Comparison of ENCODE assay signal across 2 cellular contexts in the genomic region with DNA sequence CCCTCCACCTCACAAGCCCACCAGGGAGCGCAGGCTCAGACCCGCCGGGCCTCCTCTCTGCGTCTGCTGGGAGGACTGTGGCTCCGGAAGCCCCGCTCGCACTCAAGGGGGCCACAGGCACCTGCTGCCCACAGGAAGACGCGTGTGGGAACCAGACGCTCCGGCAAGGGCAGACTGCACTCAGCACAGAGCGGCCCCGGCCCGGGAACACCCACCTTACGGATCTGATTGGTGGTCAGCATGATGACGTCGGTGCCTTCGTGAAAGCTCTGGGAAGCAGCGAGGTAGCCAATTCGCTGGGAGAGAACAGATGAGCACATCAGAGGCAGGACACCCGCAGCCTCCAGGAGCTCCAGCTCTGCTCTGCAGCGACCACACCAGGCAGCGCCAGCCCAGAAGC.
TF ChIP-seq lines count a peak whose summit lies in the region.

No MANE protein-coding gene starts in this region.

TF ChIP-seq in HepG2, 621 proteins besides CTCF, POLR2A, EP300 and RAD21:
- TF ChIP-seq NRL (CRISPR knock-in tag; IDR thresholded peaks at IDR 0.05; ENCODE audit: borderline replicate concordance) (no peak), AGO2 (optimal IDR thresholded peaks at IDR 0.05; ENCODE audit: low read depth, low read length) (peak; percentile 45)

TF ChIP-seq in WTC11, 78 proteins besides CTCF, POLR2A, EP300 and RAD21:
- TF ChIP-seq GABPB1 (CRISPR knock-in tag; IDR thresholded peaks at IDR 0.05) (no peak), MXD4 (CRISPR knock-in tag; IDR thresholded peaks at IDR 0.05; ENCODE audit: borderline replicate concordance) (no peak), ZNF138 (CRISPR knock-in tag; conservative IDR thresholded peaks at IDR 0.05) (no peak), SMAD3 (CRISPR knock-in tag; IDR thresholded peaks at IDR 0.05; ENCODE audit: borderline replicate concordance) (no peak), NR1H2 (CRISPR knock-in tag; IDR thresholded peaks at IDR 0.05) (no peak), ETV6 (CRISPR knock-in tag; IDR thresholded peaks at IDR 0.05) (no peak)
- TF ChIP-seq, protein P1, sequence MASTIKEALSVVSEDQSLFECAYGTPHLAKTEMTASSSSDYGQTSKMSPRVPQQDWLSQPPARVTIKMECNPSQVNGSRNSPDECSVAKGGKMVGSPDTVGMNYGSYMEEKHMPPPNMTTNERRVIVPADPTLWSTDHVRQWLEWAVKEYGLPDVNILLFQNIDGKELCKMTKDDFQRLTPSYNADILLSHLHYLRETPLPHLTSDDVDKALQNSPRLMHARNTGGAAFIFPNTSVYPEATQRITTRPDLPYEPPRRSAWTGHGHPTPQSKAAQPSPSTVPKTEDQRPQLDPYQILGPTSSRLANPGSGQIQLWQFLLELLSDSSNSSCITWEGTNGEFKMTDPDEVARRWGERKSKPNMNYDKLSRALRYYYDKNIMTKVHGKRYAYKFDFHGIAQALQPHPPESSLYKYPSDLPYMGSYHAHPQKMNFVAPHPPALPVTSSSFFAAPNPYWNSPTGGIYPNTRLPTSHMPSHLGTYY (CRISPR knock-in tag; IDR thresholded peaks at IDR 0.05), result no peak
- TF ChIP-seq, protein P2, sequence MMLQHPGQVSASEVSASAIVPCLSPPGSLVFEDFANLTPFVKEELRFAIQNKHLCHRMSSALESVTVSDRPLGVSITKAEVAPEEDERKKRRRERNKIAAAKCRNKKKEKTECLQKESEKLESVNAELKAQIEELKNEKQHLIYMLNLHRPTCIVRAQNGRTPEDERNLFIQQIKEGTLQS (CRISPR knock-in tag; conservative IDR thresholded peaks at IDR 0.05), result no peak
